In genomic region chr16:68564367-68564985, GRCh38 we compare ENCODE assay signal across 17 cellular contexts. TPM values are rescaled to one million over a fixed set of nuclear protein-coding genes. Genes with fewer than 3 reads are reported as not detected.
DNase-seq lines count a peak whose midpoint lies in the region; ATAC-seq and TF ChIP-seq lines count a peak whose summit lies in the region.
"Had no signal": no experiment of that assay in that cellular context is flagged by ENCODE, and none has a peak within 500 bp of the region (broad histone marks: within the 10 kb centered on the region; RNA-seq: fewer than 3 reads in every experiment).

No MANE protein-coding gene starts in this region.

- H2AFZ ChIP-seq in OCI-LY7 (ENCODE audit: low read length) = no peak overlapping the region

- no TSS peak for BruUV-seq in OCI-LY7 (replicated peaks; lab: Mats Ljungman, UMichigan)

- no peak overlapping the region for H3K4me2 ChIP-seq in OCI-LY7 (ENCODE audit: low read length)

- H3K36me3 Mint-ChIP-seq in stimulated activated effector memory CD8-positive, alpha-beta T cell treated with anti-CD3 and anti-CD28 coated beads, Interleukin-12 subunit alpha, Interleukin-12 subunit beta, amount 100 ng/mL, for 72 hours = peaks cover 56% of the 10 kb centered on the region

- peaks cover 42% of the 10 kb centered on the region for H3K9me3 Mint-ChIP-seq in stimulated activated effector memory CD8-positive, alpha-beta T cell treated with anti-CD3 and anti-CD28 coated beads, Interleukin-12 subunit alpha, Interleukin-12 subunit beta, amount 100 ng/mL, for 72 hours

- ATAC-seq in GM18873 (IDR thresholded peaks at IDR 0.05; ENCODE audit: low FRiP score, unreplicated experiment) = no peak
- ATAC-seq in stimulated activated effector memory CD8-positive, alpha-beta T cell treated with anti-CD3 and anti-CD28 coated beads, Interleukin-12 subunit alpha, Interleukin-12 subunit beta, amount 100 ng/mL, for 72 hours = no peak
- ATAC-seq: natural killer cell; right cardiac atrium; stimulated activated naive CD8-positive, alpha-beta T cell treated with anti-CD3 and anti-CD28 coated beads, Interleukin-15, Interleukin-2, amounts not matched to agents 100 U/mL and 50 U/mL, for 24 hours had no signal

- intact Hi-C loops in OCI-LY7 (cut with micrococcal nuclease; ENCODE audit: unreplicated experiment) = no loop called here

- H3K36me3 ChIP-seq in OCI-LY7 (ENCODE audit: insufficient read depth, low read length) = peaks cover 39% of the 10 kb centered on the region

- H3K4me1 Mint-ChIP-seq in stimulated activated effector memory CD8-positive, alpha-beta T cell treated with anti-CD3 and anti-CD28 coated beads, Interleukin-12 subunit alpha, Interleukin-12 subunit beta, amount 100 ng/mL, for 72 hours = no peaks in the 10 kb centered on the region
- H3K4me1 Mint-ChIP-seq: activated B cell treated with CpG ODN at 0.5 μM for 24 hours, natural killer cell had no signal

- POLR2A ChIA-PET in OCI-LY7 (lab: Charles Lee) = interaction anchor here (0.6 to 1.2 kb wide), 3 partner anchors 9 to 436 kb away, joined by 3 to 4 read pairs (median 3); no protein-coding TSS in a partner anchor

- H3K4me3 ChIP-seq in OCI-LY7 (ENCODE audit: low read depth, low read length, poor library complexity, severe bottlenecking) (no peak overlapping the region), coronary artery (no peak overlapping the region)
- H3K4me3 ChIP-seq: colonic mucosa, HAP-1 had no signal

- CTCF ChIA-PET in OCI-LY7 (lab: Charles Lee; ENCODE audit: unreplicated experiment) = interaction anchor here (0.6 kb wide), 1 partner anchor 26 kb away, joined by 3 read pairs; no protein-coding TSS in a partner anchor

- H3K27ac Mint-ChIP-seq in stimulated activated effector memory CD8-positive, alpha-beta T cell treated with anti-CD3 and anti-CD28 coated beads, Interleukin-12 subunit alpha, Interleukin-12 subunit beta, amount 100 ng/mL, for 72 hours = no peak overlapping the region
- H3K27ac Mint-ChIP-seq: activated B cell treated with CpG ODN at 0.5 μM for 24 hours; activated naive CD8-positive, alpha-beta T cell; natural killer cell had no signal

- TF ChIP-seq CTCF in OCI-LY7 (conservative IDR thresholded peaks at IDR 0.05; ENCODE audit: low read length) (no peak), coronary artery (IDR thresholded peaks at IDR 0.05) (no peak)

- no peak overlapping the region for H3K4me3 Mint-ChIP-seq in stimulated activated effector memory CD8-positive, alpha-beta T cell treated with anti-CD3 and anti-CD28 coated beads, Interleukin-12 subunit alpha, Interleukin-12 subunit beta, amount 100 ng/mL, for 72 hours
- H3K4me3 Mint-ChIP-seq: activated B cell treated with CpG ODN at 0.5 μM for 24 hours; activated naive CD8-positive, alpha-beta T cell; natural killer cell had no signal

- H3K9me2 ChIP-seq in OCI-LY7 (ENCODE audit: insufficient read depth, low read length) = no peaks in the 10 kb centered on the region

- no peaks in the 10 kb centered on the region for H4K20me1 ChIP-seq in OCI-LY7 (ENCODE audit: insufficient read depth, low read length)

- no peak overlapping the region for H3K27ac ChIP-seq in OCI-LY7 (ENCODE audit: low read depth, low read length, poor library complexity, severe bottlenecking)
- no peak overlapping the region for H3K27ac ChIP-seq in coronary artery
- H3K27ac ChIP-seq: colonic mucosa had no signal

- H3K4me1 ChIP-seq in OCI-LY7 (ENCODE audit: insufficient read depth, low read length, poor library complexity, severe bottlenecking) = no peaks in the 10 kb centered on the region
- H3K4me1 ChIP-seq: colonic mucosa, HAP-1 had no signal

- H3K79me2 ChIP-seq in OCI-LY7 (ENCODE audit: insufficient read depth, low read depth, low read length) = no peaks in the 10 kb centered on the region

- DNase-seq in A172 (ENCODE audit: low spot score) (peak; percentile 21), ELF-1 (ENCODE audit: low read depth, low spot score) (peak; percentile 10), OCI-LY7 (ENCODE audit: low spot score) (peak; percentile 5), fibroblast of peridontal ligament (ENCODE audit: extremely low read depth) (peak; percentile 11), AG08395 (ENCODE audit: low spot score) (no peak), coronary artery (ENCODE audit: low spot score) (no peak)
- DNase-seq in stimulated activated effector memory CD8-positive, alpha-beta T cell treated with anti-CD3 and anti-CD28 coated beads, Interleukin-12 subunit alpha, Interleukin-12 subunit beta, amount 100 ng/mL, for 72 hours (ENCODE audit: low spot score in 2 of 2) = no peak
- DNase-seq: activated B cell treated with CpG ODN at 0.5 μM for 24 hours; activated CD8-positive, alpha-beta memory T cell treated with anti-CD3 and anti-CD28 coated beads, Interleukin-2, amount 50 U/mL, for 48 hours; colonic mucosa; natural killer cell; NCI-H187 treated with DMSO at 0.1 percent for 48 hours; right cardiac atrium; stimulated activated naive CD8-positive, alpha-beta T cell treated with anti-CD3 and anti-CD28 coated beads, Interleukin-15, Interleukin-2, amounts not matched to agents 100 U/mL and 50 U/mL, for 24 hours had no signal

- peaks cover 63% of the 10 kb centered on the region for H3K9me3 ChIP-seq in OCI-LY7 (ENCODE audit: low read length)

RNA-seq across cellular contexts. Expression of gene ZFP90, which starts 25.4 kb away (rescaled TPM):
- total RNA-seq in A172 (2014; rRNA removed; shearing (Covaris generic)) = 38.9 and 50.4 TPM in 2 replicates
- 14.1 and 22.0 TPM in 2 replicates for total RNA-seq in OCI-LY7 (2014; rRNA removed; shearing (Covaris generic))
- 27.0 and 31.5 TPM in 2 replicates for total RNA-seq in OCI-LY7 (2022)

Comparison
In these comparisons a context has a peak if more than half of its experiments do, and no peak if none do; other contexts are left out.
1. DNase-seq: peak in A172 (single experiment), ELF-1 (single experiment), OCI-LY7 (single experiment) and fibroblast of peridontal ligament (single experiment); none in AG08395 (single experiment), coronary artery (single experiment) and stimulated activated effector memory CD8-positive, alpha-beta T cell treated with anti-CD3 and anti-CD28 coated beads, Interleukin-12 subunit alpha, Interleukin-12 subunit beta, amount 100 ng/mL, for 72 hours (0 of 2).